In genomic region chr7:1050956-1051690, GRCh38 we compare ENCODE assay signal across 19 cellular contexts. TPM values are rescaled to one million over a fixed set of nuclear protein-coding genes. Genes with fewer than 3 reads are reported as not detected.
DNase-seq lines count a peak whose midpoint lies in the region; ATAC-seq and TF ChIP-seq lines count a peak whose summit lies in the region.
"Had no signal": no experiment of that assay in that cellular context is flagged by ENCODE, and none has a peak within 500 bp of the region (broad histone marks: within the 10 kb centered on the region; RNA-seq: fewer than 3 reads in every experiment).

No MANE protein-coding gene starts in this region.

- peak overlapping the region; percentile 27 for H3K23ac ChIP-seq in neuronal stem cell (ENCODE audit: low read depth, low read length, poor library complexity)

- H3K4me1 Mint-ChIP-seq in activated T-helper 17 cell treated with anti-CD3 and anti-CD28 coated beads, Interleukin-2, amount 50 U/mL, for 72 hours, result peaks cover 36% of the 10 kb centered on the region
- peaks cover 16% of the 10 kb centered on the region for H3K4me1 Mint-ChIP-seq in endodermal cell
- H3K4me1 Mint-ChIP-seq in natural killer cell treated with Interleukin-12 subunit alpha and Interleukin-12 subunit beta and Interleukin-15 and Interleukin-18, amount 100 ng/mL, for 72 hours (ENCODE audit: low read depth in 2 of 2), result peaks cover 0 to 13% of the 10 kb centered on the region in 2 donors

- no peak overlapping the region for H4K8ac ChIP-seq in neuronal stem cell (ENCODE audit: low read depth, low read length)

- no peak overlapping the region for H2BK120ac ChIP-seq in neuronal stem cell (ENCODE audit: low read depth, low read length)

- H3K14ac ChIP-seq in neuronal stem cell (ENCODE audit: low read length), result no peak overlapping the region

- H3K79me1 ChIP-seq in neuronal stem cell (ENCODE audit: low read depth, low read length), result peaks cover 6% of the 10 kb centered on the region

- in situ Hi-C loops in brain microvascular endothelial cell (cut with HindIII; ENCODE audit: low pct_ligation_motif_present, low sequenced_read_pairs), result no loop called here

- H3K27me3 ChIP-seq in endodermal cell (ENCODE audit: control insufficient read depth, insufficient read depth, low read length, poor library complexity, severe bottlenecking) (no peaks in the 10 kb centered on the region), neuronal stem cell (ENCODE audit: control insufficient read depth in 3 of 3, insufficient read depth in 3 of 3, low read depth in 1 of 3, low read length in 3 of 3) (no peaks in the 10 kb centered on the region), tibial nerve (no peaks in the 10 kb centered on the region), brain microvascular endothelial cell (replicated peaks) (no peaks in the 10 kb centered on the region)
- H3K27me3 ChIP-seq: ovary had no signal

- H3K9me3 Mint-ChIP-seq in activated T-helper 17 cell treated with anti-CD3 and anti-CD28 coated beads, Interleukin-2, amount 50 U/mL, for 72 hours, result no peaks in the 10 kb centered on the region
- no peaks in the 10 kb centered on the region for H3K9me3 Mint-ChIP-seq in endodermal cell
- H3K9me3 Mint-ChIP-seq in natural killer cell treated with Interleukin-12 subunit alpha and Interleukin-12 subunit beta and Interleukin-15 and Interleukin-18, amount 100 ng/mL, for 72 hours, result no peaks in the 10 kb centered on the region

- H3K36me3 ChIP-seq in endodermal cell (ENCODE audit: control insufficient read depth, insufficient read depth, low read length) (no peaks in the 10 kb centered on the region), neuronal stem cell (replicated peaks in 1 of 2; ENCODE audit: control insufficient read depth in 2 of 2, insufficient read depth in 2 of 2, low read length in 2 of 2) (no peaks in the 10 kb centered on the region), tibial nerve (no peaks in the 10 kb centered on the region), brain microvascular endothelial cell (replicated peaks) (no peaks in the 10 kb centered on the region)
- H3K36me3 ChIP-seq: ovary had no signal

- H2AFZ ChIP-seq in neuronal stem cell (ENCODE audit: low read length), result no peak overlapping the region

- H3K4me3 Mint-ChIP-seq in activated T-helper 17 cell treated with anti-CD3 and anti-CD28 coated beads, Interleukin-2, amount 50 U/mL, for 72 hours, result no peak overlapping the region
- no peak overlapping the region for H3K4me3 Mint-ChIP-seq in endodermal cell
- H3K4me3 Mint-ChIP-seq in natural killer cell treated with Interleukin-12 subunit alpha and Interleukin-12 subunit beta and Interleukin-15 and Interleukin-18, amount 100 ng/mL, for 72 hours, result no peak overlapping the region
- H3K4me3 Mint-ChIP-seq: activated CD4-positive, alpha-beta T cell treated with anti-CD3 and anti-CD28 coated beads for 36 hours had no signal

- no peak overlapping the region for H3K4me2 ChIP-seq in neuronal stem cell (ENCODE audit: insufficient read depth, low read length, poor library complexity, severe bottlenecking)

- TF ChIP-seq EP300 in tibial nerve (IDR thresholded peaks at IDR 0.05), result no peak

- H2BK12ac ChIP-seq in neuronal stem cell (ENCODE audit: low read length), result no peak overlapping the region

- no peak for ATAC-seq in activated T-helper 17 cell treated with anti-CD3 and anti-CD28 coated beads, Interleukin-2, amount 50 U/mL, for 72 hours (replicated peaks)
- ATAC-seq in natural killer cell treated with Interleukin-12 subunit alpha and Interleukin-12 subunit beta and Interleukin-15 and Interleukin-18, amount 100 ng/mL, for 72 hours, result no peak
- ATAC-seq: activated CD4-positive, alpha-beta T cell treated with anti-CD3 and anti-CD28 coated beads for 36 hours; left colon; stimulated activated naive CD8-positive, alpha-beta T cell treated with anti-CD3 and anti-CD28 coated beads, Interleukin-15, Interleukin-2, amounts not matched to agents 100 U/mL and 50 U/mL, for 24 hours had no signal

- H3K27ac ChIP-seq in endodermal cell (ENCODE audit: low read depth, low read length), result no peak overlapping the region
- no peak overlapping the region for H3K27ac ChIP-seq in neuronal stem cell (replicated peaks; ENCODE audit: low read length)
- H3K27ac ChIP-seq in tibial nerve, result peak overlapping the region; percentile 13 to 96 (median 86)
- H3K27ac ChIP-seq in brain microvascular endothelial cell, result no peak overlapping the region

- H2AK5ac ChIP-seq in neuronal stem cell (ENCODE audit: low read depth, low read length), result peak overlapping the region; percentile 60

- H3K4me3 ChIP-seq in endodermal cell (ENCODE audit: low read length), result no peak overlapping the region
- no peak overlapping the region for H3K4me3 ChIP-seq in neuronal stem cell (ENCODE audit: low read length in 2 of 2)
- H3K4me3 ChIP-seq in tibial nerve, result no peak overlapping the region
- no peak overlapping the region for H3K4me3 ChIP-seq in brain microvascular endothelial cell (ENCODE audit: low read depth, low read length)
- H3K4me3 ChIP-seq: ovary had no signal

- DNase-seq in endodermal cell (no peak), neuronal stem cell (ENCODE audit: low spot score) (no peak), tibial nerve (ENCODE audit: low spot score in 2 of 2) (no peak), amygdala (lab: John Stamatoyannopoulos, UW) (no peak), brain microvascular endothelial cell (no peak)
- DNase-seq in natural killer cell treated with Interleukin-12 subunit alpha and Interleukin-12 subunit beta and Interleukin-15 and Interleukin-18, amount 100 ng/mL, for 72 hours (ENCODE audit: low spot score), result no peak
- DNase-seq: activated CD4-positive, alpha-beta T cell treated with anti-CD3 and anti-CD28 coated beads for 36 hours; activated CD8-positive, alpha-beta memory T cell treated with anti-CD3 and anti-CD28 coated beads, Interleukin-2, amount 50 U/mL, for 48 hours; activated naive CD4-positive, alpha-beta T cell treated with anti-CD3 and anti-CD28 coated beads, Interleukin-2, amount 50 U/mL, for 16 hours; AML-193; effector CD4-positive, alpha-beta T cell; GF-D8; left colon; NCI-H1417 treated with DMSO at 0.1 percent for 48 hours; NCI-H2227 treated with DMSO at 0.1 percent for 48 hours; ovary; SIG-M5; stimulated activated naive CD8-positive, alpha-beta T cell treated with anti-CD3 and anti-CD28 coated beads, Interleukin-15, Interleukin-2, amounts not matched to agents 100 U/mL and 50 U/mL, for 24 hours had no signal

- 95% methylated on average over 20 to 22 of the region's 22 CpGs for WGBS in endodermal cell (ENCODE audit: insufficient coverage in 1 of 2, insufficient read length in 1 of 2), 2 experiments
- no CpG with 5 or more reads among the region's 22 CpGs for WGBS in neuronal stem cell (ENCODE audit: extremely low coverage in 2 of 2, insufficient read length in 2 of 2, insufficient replicate concordance in 1 of 2), 2 donors
- 57 to 73% methylated on average over 5 to 22 of the region's 22 CpGs for WGBS in tibial nerve, 2 donors

- H3K4ac ChIP-seq in neuronal stem cell (ENCODE audit: low read length), result no peak overlapping the region

- H2BK5ac ChIP-seq in neuronal stem cell (ENCODE audit: low read length), result peak overlapping the region; percentile 10

- H4K91ac ChIP-seq in neuronal stem cell (ENCODE audit: low read depth, low read length, poor library complexity), result no peak overlapping the region

- H3K27me3 Mint-ChIP-seq in activated T-helper 17 cell treated with anti-CD3 and anti-CD28 coated beads, Interleukin-2, amount 50 U/mL, for 72 hours, result no peaks in the 10 kb centered on the region
- no peaks in the 10 kb centered on the region for H3K27me3 Mint-ChIP-seq in endodermal cell (ENCODE audit: insufficient read depth)
- peaks cover 0 to 4% of the 10 kb centered on the region in 2 donors for H3K27me3 Mint-ChIP-seq in natural killer cell treated with Interleukin-12 subunit alpha and Interleukin-12 subunit beta and Interleukin-15 and Interleukin-18, amount 100 ng/mL, for 72 hours
- H3K27me3 Mint-ChIP-seq: activated CD4-positive, alpha-beta T cell treated with anti-CD3 and anti-CD28 coated beads for 36 hours had no signal

- peak overlapping the region; percentile 46 for H3K18ac ChIP-seq in neuronal stem cell (ENCODE audit: low read length)

- no peak overlapping the region for H3K9ac ChIP-seq in endodermal cell (ENCODE audit: extremely low read depth, low read length, poor library complexity, severe bottlenecking)
- peak overlapping the region; percentile 46 for H3K9ac ChIP-seq in neuronal stem cell (ENCODE audit: low read depth, low read length, poor library complexity)

- no peak overlapping the region for H2BK15ac ChIP-seq in neuronal stem cell (ENCODE audit: low read length)

- H3K36me3 Mint-ChIP-seq in activated T-helper 17 cell treated with anti-CD3 and anti-CD28 coated beads, Interleukin-2, amount 50 U/mL, for 72 hours (ENCODE audit: low read depth), result no peaks in the 10 kb centered on the region
- H3K36me3 Mint-ChIP-seq in endodermal cell (ENCODE audit: low read depth), result no peaks in the 10 kb centered on the region
- H3K36me3 Mint-ChIP-seq in natural killer cell treated with Interleukin-12 subunit alpha and Interleukin-12 subunit beta and Interleukin-15 and Interleukin-18, amount 100 ng/mL, for 72 hours, result no peaks in the 10 kb centered on the region

- peak overlapping the region; percentile 61 for H3K27ac Mint-ChIP-seq in activated T-helper 17 cell treated with anti-CD3 and anti-CD28 coated beads, Interleukin-2, amount 50 U/mL, for 72 hours
- peak overlapping the region; percentile 48 for H3K27ac Mint-ChIP-seq in endodermal cell
- H3K27ac Mint-ChIP-seq in natural killer cell treated with Interleukin-12 subunit alpha and Interleukin-12 subunit beta and Interleukin-15 and Interleukin-18, amount 100 ng/mL, for 72 hours, result no peak overlapping the region
- H3K27ac Mint-ChIP-seq: activated CD4-positive, alpha-beta T cell treated with anti-CD3 and anti-CD28 coated beads for 36 hours had no signal

- H3K4me1 ChIP-seq in endodermal cell (ENCODE audit: control insufficient read depth, insufficient read depth, low read length), result peaks cover 12% of the 10 kb centered on the region
- H3K4me1 ChIP-seq in neuronal stem cell (ENCODE audit: control insufficient read depth in 2 of 2, insufficient read depth in 1 of 2, low read depth in 1 of 2, low read length in 2 of 2), result peaks cover 33 to 40% of the 10 kb centered on the region in 2 donors
- H3K4me1 ChIP-seq in tibial nerve, result peaks cover 0 to 96% (median 43%) of the 10 kb centered on the region in 4 donors

- TF ChIP-seq CTCF in endodermal cell (conservative IDR thresholded peaks at IDR 0.05) (no peak), tibial nerve (IDR thresholded peaks at IDR 0.05) (no peak), brain microvascular endothelial cell (IDR thresholded peaks at IDR 0.05; ENCODE audit: low read depth, low read length, missing control alignments) (no peak)

- H3K9me3 ChIP-seq in endodermal cell (ENCODE audit: control insufficient read depth, low read length) (no peaks in the 10 kb centered on the region), neuronal stem cell (replicated peaks in 1 of 2; ENCODE audit: control insufficient read depth in 2 of 2, insufficient read depth in 1 of 2, low read depth in 1 of 2, low read length in 2 of 2) (no peaks in the 10 kb centered on the region), tibial nerve (no peaks in the 10 kb centered on the region)
- H3K9me3 ChIP-seq: ovary had no signal

- TF ChIP-seq POLR2A in tibial nerve (IDR thresholded peaks at IDR 0.05), result no peak

RNA-seq across cellular contexts. Expression of gene GPR146, which starts 6.8 kb away (rescaled TPM):
- total RNA-seq in activated T-helper 17 cell treated with anti-CD3 and anti-CD28 coated beads, Interleukin-2, amount 50 U/mL, for 72 hours, result 10 to 100 TPM in 1 of 2 donors, 1 to 10 TPM in 1; 2.0 to 14.9 TPM
- total RNA-seq in endodermal cell (under 1 TPM; 0.66 to 0.75 TPM), tibial nerve (10 to 100 TPM; 27.8 to 91.8 (median 59.1) TPM)
- 1.1 TPM for polyA plus RNA-seq in endodermal cell (2013, experiment 1 of 2)
- polyA plus RNA-seq in endodermal cell (2013, experiment 2 of 2), result 1.7 TPM
- polyA plus RNA-seq in neuronal stem cell (2013, experiment 1 of 2), result 1.7 TPM
- polyA plus RNA-seq in neuronal stem cell (2013, experiment 2 of 2), result 1.5 TPM
- 1 to 10 TPM in 1 of 2 donors, under 1 TPM in 1; 0.89 to 8.1 TPM for total RNA-seq in natural killer cell treated with Interleukin-12 subunit alpha and Interleukin-12 subunit beta and Interleukin-15 and Interleukin-18, amount 100 ng/mL, for 72 hours

RNA-seq across cellular contexts. Expression of gene GPER1, which starts 36.8 kb away (rescaled TPM):
- 1 to 10 TPM in 1 of 2 donors, under 1 TPM in 1; 0.24 to 1.1 TPM for total RNA-seq in activated T-helper 17 cell treated with anti-CD3 and anti-CD28 coated beads, Interleukin-2, amount 50 U/mL, for 72 hours
- total RNA-seq in endodermal cell, result under 1 TPM; 0.35 to 0.51 TPM
- 1.1 TPM for polyA plus RNA-seq in endodermal cell (2013, experiment 1 of 2)
- polyA plus RNA-seq in endodermal cell (2013, experiment 2 of 2), result 0.91 TPM
- polyA plus RNA-seq in neuronal stem cell (2013, experiment 1 of 2), result 0.63 TPM
- polyA plus RNA-seq in neuronal stem cell (2013, experiment 2 of 2), result 0.66 TPM
- total RNA-seq in tibial nerve, result 10 to 100 TPM in 1 of 4 donors, 1 to 10 TPM in 3; 6.1 to 12.4 (median 8.7) TPM
- total RNA-seq in natural killer cell treated with Interleukin-12 subunit alpha and Interleukin-12 subunit beta and Interleukin-15 and Interleukin-18, amount 100 ng/mL, for 72 hours, result not detected
- total RNA-seq: activated CD4-positive, alpha-beta T cell treated with anti-CD3 and anti-CD28 coated beads for 36 hours had no signal

Comparison
In these comparisons a context has a peak if more than half of its experiments do, and no peak if none do; other contexts are left out.
1. H3K27ac Mint-ChIP-seq: peak in activated T-helper 17 cell treated with anti-CD3 and anti-CD28 coated beads, Interleukin-2, amount 50 U/mL, for 72 hours (single experiment) and endodermal cell (single experiment); none in natural killer cell treated with Interleukin-12 subunit alpha and Interleukin-12 subunit beta and Interleukin-15 and Interleukin-18, amount 100 ng/mL, for 72 hours (0 of 2).
2. H3K27ac ChIP-seq: peak in tibial nerve (4 of 4); none in endodermal cell (single experiment), neuronal stem cell (single experiment) and brain microvascular endothelial cell (single experiment).